In the genomic region with DNA sequence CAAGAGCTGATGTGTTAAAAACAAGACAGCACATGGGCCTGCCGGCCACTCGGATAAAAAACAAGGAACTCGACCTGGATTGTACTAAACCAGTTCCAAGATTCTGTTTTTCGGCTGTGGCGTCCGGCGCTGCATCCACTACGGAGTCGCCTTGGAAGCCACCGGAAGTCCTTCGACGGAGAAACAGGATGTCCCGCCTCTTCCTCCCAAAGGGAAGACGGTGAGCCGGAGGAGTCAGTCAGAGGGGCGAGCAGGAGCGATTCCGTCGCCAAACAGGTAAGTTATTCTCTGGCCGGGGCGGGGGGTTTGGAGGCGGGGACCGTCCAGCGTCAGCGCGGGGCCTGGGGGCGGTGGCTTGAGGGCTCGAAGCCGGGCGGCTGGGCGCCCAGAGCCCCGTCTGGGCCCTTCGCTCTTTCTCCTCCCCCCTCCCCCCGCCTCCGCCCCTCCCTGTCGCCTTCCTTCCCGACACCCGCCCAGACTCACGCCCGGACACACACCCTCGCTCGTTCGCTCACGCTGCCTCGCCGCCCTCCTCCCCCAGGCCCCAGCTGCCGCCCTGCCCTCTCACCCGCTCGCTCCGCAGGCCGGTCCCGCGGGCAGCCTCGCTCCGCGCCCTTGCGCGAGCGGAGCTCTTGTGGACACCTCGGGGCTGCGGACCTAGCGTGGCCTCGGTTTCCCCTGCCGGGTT, we compare ENCODE assay signal across 8 cellular contexts. TPM values are rescaled to one million over a fixed set of nuclear protein-coding genes. Genes with fewer than 3 reads are reported as not detected.
DNase-seq lines count a peak whose midpoint lies in the region; ATAC-seq and TF ChIP-seq lines count a peak whose summit lies in the region.

Gene ZNF407 (plus strand): TSS at position 209 of the 688 bp plus-strand sequence. CDS start 33,150 bp downstream, outside the sequence.

- H3K9me3 ChIP-seq in BE2C, result no peaks in the 10 kb centered on the region

- peaks cover 6% of the 10 kb centered on the region for H3K9me3 Mint-ChIP-seq in activated CD4-positive, alpha-beta T cell treated with anti-CD3 and anti-CD28 coated beads for 36 hours (ENCODE audit: low read depth)

- TF ChIP-seq CTCF in BE2C (IDR thresholded peaks at IDR 0.05; ENCODE audit: low read depth, low read length), result no peak
- no peak for TF ChIP-seq CTCF in choroid plexus epithelial cell (conservative IDR thresholded peaks at IDR 0.05; ENCODE audit: low read depth, low read length)

- no peaks in the 10 kb centered on the region for H3K27me3 ChIP-seq in BE2C
- H3K27me3 ChIP-seq in layer of hippocampus (ENCODE audit: control insufficient read depth, insufficient read depth, low read length), result no peaks in the 10 kb centered on the region

- DNase-seq in BE2C (peak; percentile 78), GM19240 (ENCODE audit: insufficient read length, low spot score) (peak; percentile 55), NCI-H524 (lab: John Stamatoyannopoulos, UW) (peak; percentile 81 to 86), choroid plexus epithelial cell (ENCODE audit: low read depth) (peak; percentile 93)
- peak; percentile 90 for DNase-seq in activated CD4-positive, alpha-beta T cell treated with anti-CD3 and anti-CD28 coated beads for 36 hours
- peak; percentile 85 for DNase-seq in stimulated activated CD4-positive, alpha-beta T cell treated with anti-CD3 and anti-CD28 coated beads, Interleukin-1b, Interleukin-23, amount 100 ng/mL, for 48 hours

- peak within 1 kb of the TSS; percentile 97 for H3K27ac ChIP-seq in layer of hippocampus (ENCODE audit: low read depth, low read length)

- H3K4me1 Mint-ChIP-seq in activated CD4-positive, alpha-beta T cell treated with anti-CD3 and anti-CD28 coated beads for 36 hours, result peaks cover 40% of the 10 kb centered on the region

- H3K36me3 ChIP-seq in BE2C, result no peaks in the 10 kb centered on the region

- ATAC-seq in HG03457 (IDR thresholded peaks at IDR 0.05; ENCODE audit: unreplicated experiment), result peak; percentile 68
- ATAC-seq in activated CD4-positive, alpha-beta T cell treated with anti-CD3 and anti-CD28 coated beads for 36 hours, result peak; percentile 79

- no peaks in the 10 kb centered on the region for H3K4me1 ChIP-seq in BE2C

- peaks cover 38% of the 10 kb centered on the region for H3K36me3 Mint-ChIP-seq in activated CD4-positive, alpha-beta T cell treated with anti-CD3 and anti-CD28 coated beads for 36 hours (ENCODE audit: low read depth)

- intact Hi-C loops in activated CD4-positive, alpha-beta T cell treated with anti-CD3 and anti-CD28 coated beads for 36 hours (cut with DNase I, micrococcal nuclease), result loop anchor here (1.0 to 5.0 kb wide), 10 partner anchors 33 to 1895 kb away; partner anchors contain the start of genes PTGR3 (in 2 of the 2), CNDP2 (in 1 of the 2) and TIMM21 (in 1 of the 2)

- CTCF ChIA-PET in activated CD4-positive, alpha-beta T cell treated with anti-CD3 and anti-CD28 coated beads for 36 hours (lab: Charles Lee), result interaction anchor here (0.6 to 1.6 kb wide), 4 partner anchors 8 to 243 kb away, joined by 3 to 8 read pairs (median 4); no protein-coding TSS in a partner anchor

- H3K27ac Mint-ChIP-seq in activated CD4-positive, alpha-beta T cell treated with anti-CD3 and anti-CD28 coated beads for 36 hours, result peak within 1 kb of the TSS; percentile 99

- POLR2A ChIA-PET in activated CD4-positive, alpha-beta T cell treated with anti-CD3 and anti-CD28 coated beads for 36 hours (lab: Charles Lee), result interaction anchor here (0.6 to 1.5 kb wide), 3 partner anchors 17 to 612 kb away, joined by 3 to 5 read pairs (median 3); partner anchors contain the start of gene TSHZ1

- H3K4me3 ChIP-seq in BE2C (ENCODE audit: low read depth, low read length) (peak within 1 kb of the TSS; percentile 84), choroid plexus epithelial cell (ENCODE audit: low read depth, low read length) (peak within 1 kb of the TSS; percentile 83)

- peak within 1 kb of the TSS; percentile 86 for H3K4me3 Mint-ChIP-seq in activated CD4-positive, alpha-beta T cell treated with anti-CD3 and anti-CD28 coated beads for 36 hours

- no peaks in the 10 kb centered on the region for H3K27me3 Mint-ChIP-seq in activated CD4-positive, alpha-beta T cell treated with anti-CD3 and anti-CD28 coated beads for 36 hours

RNA-seq across cellular contexts. Expression of gene ZNF407, which starts in this region (rescaled TPM):
- polyA plus RNA-seq in BE2C (2012; ENCODE audit: insufficient read depth, insufficient read length, low read depth), result 12.1 TPM
- total RNA-seq in activated CD4-positive, alpha-beta T cell treated with anti-CD3 and anti-CD28 coated beads for 36 hours, result 10 to 100 TPM; 11.4 TPM

Comparison
In these comparisons a context has a peak if more than half of its experiments do, and no peak if none do; other contexts are left out.
1. Peak in every context shown above with its lines: DNase-seq, ATAC-seq, H3K4me3 ChIP-seq and H3K27ac ChIP-seq.